ENCODE assay signal across 1 cellular context in genomic region chr19:48274938-48275337, GRCh38.
TF ChIP-seq lines count a peak whose summit lies in the region.

No MANE protein-coding gene starts in this region.

TF ChIP-seq in IMR-90, 13 proteins besides CTCF, POLR2A, EP300 and RAD21:
- TF ChIP-seq RFX5 (IDR thresholded peaks at IDR 0.05; ENCODE audit: low read depth, low read length) = no peak
- no peak for TF ChIP-seq SMC3 (IDR thresholded peaks at IDR 0.05; ENCODE audit: low read depth, low read length)
- no peak for TF ChIP-seq ELK1 (IDR thresholded peaks at IDR 0.05; ENCODE audit: borderline replicate concordance, low read depth, low read length)
- no peak for TF ChIP-seq USF2 (IDR thresholded peaks at IDR 0.05; ENCODE audit: low read depth, low read length)
- TF ChIP-seq BHLHE40 (IDR thresholded peaks at IDR 0.05; ENCODE audit: low read depth, low read length) = no peak
- no peak for TF ChIP-seq NFE2L2 (IDR thresholded peaks at IDR 0.05; ENCODE audit: low read depth, low read length)
- TF ChIP-seq MAZ (IDR thresholded peaks at IDR 0.05; ENCODE audit: borderline replicate concordance, low read depth, low read length) = no peak
- no peak for TF ChIP-seq RCOR1 (IDR thresholded peaks at IDR 0.05; ENCODE audit: insufficient replicate concordance, low read length)
- TF ChIP-seq CEBPB (IDR thresholded peaks at IDR 0.05; ENCODE audit: low read depth, low read length) = no peak
- no peak for TF ChIP-seq FOS (IDR thresholded peaks at IDR 0.05; ENCODE audit: low read depth, low read length)
- no peak for TF ChIP-seq MXI1 (IDR thresholded peaks at IDR 0.05; ENCODE audit: borderline replicate concordance, low read depth, low read length)
- no peak for TF ChIP-seq CHD1 (IDR thresholded peaks at IDR 0.05; ENCODE audit: low read depth, low read length)
- TF ChIP-seq MAFK (IDR thresholded peaks at IDR 0.05; ENCODE audit: low read depth, low read length) = no peak
